9 cellular contexts compared by ENCODE assay signal in the genomic region with DNA sequence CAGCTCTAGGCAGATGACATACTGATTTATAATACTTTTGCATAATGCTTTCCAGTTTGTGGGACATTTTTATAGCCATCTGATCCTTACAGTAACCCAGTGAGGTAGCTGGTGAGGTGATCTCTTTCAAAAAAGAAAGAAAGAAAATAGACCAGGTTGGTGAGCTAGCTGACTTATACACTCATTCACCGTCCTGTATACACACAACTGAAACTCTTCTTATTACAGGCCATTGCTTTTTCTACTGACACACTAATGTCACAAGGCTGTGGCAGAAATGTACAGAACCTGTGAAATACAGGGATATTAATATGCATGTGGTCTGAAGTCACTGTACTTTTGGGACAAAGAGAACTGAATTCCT.
DNase-seq lines count a peak whose midpoint lies in the region; ATAC-seq and FAIRE-seq lines count a peak whose summit lies in the region.
"Had no signal": no experiment of that assay in that cellular context is flagged by ENCODE, and none has a peak within 500 bp of the region (broad histone marks: within the 10 kb centered on the region; RNA-seq: fewer than 3 reads in every experiment).

No MANE protein-coding gene starts in this region.

- no peaks in the 10 kb centered on the region for H3K27me3 ChIP-seq in small intestine (ENCODE audit: control insufficient read depth in 2 of 2, insufficient read depth in 2 of 2, low read length in 2 of 2)

- H3K36me3 ChIP-seq in small intestine (ENCODE audit: control insufficient read depth in 2 of 2, insufficient read depth in 2 of 2, low read length in 2 of 2): no peaks in the 10 kb centered on the region

- 66 to 92% (median 68%) methylated on average over 1 of the region's 1 CpG for WGBS in small intestine, 3 donors

- ATAC-seq in GM18858 (IDR thresholded peaks at IDR 0.05; ENCODE audit: unreplicated experiment): peak; percentile 22
- ATAC-seq: Panc1 had no signal

- FAIRE-seq in RCC 7860 (lab: Jason Lieb, UNC) (no peak), small intestine (lab: Jason Lieb, UNC) (no peak)

- peak overlapping the region; percentile 23 to 99 (median 88) for H3K27ac Mint-ChIP-seq in immature natural killer cell

- peak overlapping the region in 4 of 5 donors; percentile 26 to 73 (median 52) for H3K4me3 Mint-ChIP-seq in immature natural killer cell

- peaks cover 90 to 92% of the 10 kb centered on the region in 2 donors for H3K4me1 Mint-ChIP-seq in immature natural killer cell

- peak overlapping the region in 1 of 2 donors; percentile 70 for H3K27ac ChIP-seq in small intestine (ENCODE audit: low read depth in 1 of 2, low read length in 1 of 2)

- H3K4me1 ChIP-seq in small intestine (ENCODE audit: control insufficient read depth in 2 of 2, insufficient read depth in 1 of 2, low read depth in 1 of 2, low read length in 1 of 2): peaks cover 7 to 32% of the 10 kb centered on the region in 2 donors

- no peak overlapping the region for H3K4me3 ChIP-seq in small intestine (ENCODE audit: low read depth in 1 of 2, low read length in 2 of 2)

- H3K36me3 Mint-ChIP-seq in immature natural killer cell: peaks cover 5 to 24% (median 11%) of the 10 kb centered on the region in 3 donors

- peaks cover 6 to 22% (median 17%) of the 10 kb centered on the region in 3 donors for H3K27me3 Mint-ChIP-seq in immature natural killer cell (ENCODE audit: low read depth in 3 of 3)

- no peaks in the 10 kb centered on the region for H3K9me3 ChIP-seq in small intestine (ENCODE audit: control insufficient read depth, low read depth)

- peaks cover 0 to 4% (median 0%) of the 10 kb centered on the region in 6 donors for H3K9me3 Mint-ChIP-seq in immature natural killer cell

- DNase-seq in A172 (ENCODE audit: low spot score) (peak; percentile 55), RCC 7860 (ENCODE audit: low spot score) (peak; percentile 62), immature natural killer cell (no peak), HuH-7.5 (ENCODE audit: low spot score) (no peak), small intestine (no peak), epidermal melanocyte (ENCODE audit: insufficient read length, low spot score) (no peak)
- no peak for DNase-seq in activated effector memory CD4-positive, alpha-beta T cell treated with anti-CD3 and anti-CD28 coated beads, Interleukin-2, amount 50 U/mL, for 16 hours

Comparison
In these comparisons a context has a peak if more than half of its experiments do, and no peak if none do; other contexts are left out.
1. DNase-seq: peak in A172 (single experiment) and RCC 7860 (single experiment); none in immature natural killer cell (0 of 3), activated effector memory CD4-positive, alpha-beta T cell treated with anti-CD3 and anti-CD28 coated beads, Interleukin-2, amount 50 U/mL, for 16 hours (single experiment), HuH-7.5 (single experiment), small intestine (single experiment) and epidermal melanocyte (single experiment).